20 cellular contexts compared by ENCODE assay signal in the genomic region with DNA sequence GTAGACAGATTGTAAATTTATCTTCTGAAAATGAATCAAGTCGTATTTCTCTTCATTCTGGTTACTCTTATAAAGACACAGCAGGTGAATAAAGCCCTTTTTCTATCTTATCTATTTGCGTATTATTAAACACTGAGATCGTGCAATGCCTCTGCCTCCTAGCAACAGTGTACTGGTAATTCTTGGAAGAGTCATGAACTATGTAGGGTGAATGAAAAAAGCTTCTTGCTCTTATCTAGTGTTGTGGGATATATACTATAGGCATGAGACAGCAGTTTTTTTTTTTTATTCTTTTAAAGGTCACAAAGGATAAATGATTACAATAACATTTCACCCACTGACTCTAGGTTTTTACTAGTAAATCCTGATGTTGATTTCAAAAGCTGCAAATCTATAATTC.
DNase-seq lines count a peak whose midpoint lies in the region; ATAC-seq, FAIRE-seq and TF ChIP-seq lines count a peak whose summit lies in the region.
"Had no signal": no experiment of that assay in that cellular context is flagged by ENCODE, and none has a peak within 500 bp of the region (broad histone marks: within the 10 kb centered on the region; RNA-seq: fewer than 3 reads in every experiment).

No MANE protein-coding gene starts in this region.

- TF ChIP-seq RAD21 in K562 (CRISPR knock-in tag; conservative IDR thresholded peaks at IDR 0.05 in 1 of 2, IDR thresholded peaks at IDR 0.05 in 1 of 2), result no peak

- H3K27ac Mint-ChIP-seq in activated T-helper 1 cell treated with anti-CD3 and anti-CD28 coated beads, Interleukin-12 subunit alpha, Interleukin-12 subunit beta, Interleukin-2, Interleukin-4 antibody, amounts not matched to agents 30 ng/mL and 10 ng/mL and 1 ng/mL, durations not matched to agents 14 hours and 24 hours and 36 hours, result no peak overlapping the region
- H3K27ac Mint-ChIP-seq: CD4-positive, alpha-beta memory T cell; H9 had no signal

- intact Hi-C loops in left ventricle myocardium superior (cut with micrococcal nuclease) (no loop called here), left cardiac atrium (cut with DNase I) (no loop called here), K562 (cut with micrococcal nuclease) (no loop called here)
- intact Hi-C loops in activated T-helper 1 cell treated with anti-CD3 and anti-CD28 coated beads, Interleukin-12 subunit alpha, Interleukin-12 subunit beta, Interleukin-2, Interleukin-4 antibody, amounts not matched to agents 30 ng/mL and 10 ng/mL and 1 ng/mL, durations not matched to agents 14 hours and 24 hours and 36 hours (cut with micrococcal nuclease), result no loop called here

- no peak overlapping the region for H3K27ac ChIP-seq in K562 (ENCODE audit: extremely low read depth, low read depth, low read length)
- H3K27ac ChIP-seq: 22Rv1, A549, C4-2B had no signal

- no peak overlapping the region for H3K4me2 ChIP-seq in K562 (ENCODE audit: insufficient read depth, low read length)
- H3K4me2 ChIP-seq: A549 had no signal

- TF ChIP-seq POLR2A in K562 (conservative IDR thresholded peaks at IDR 0.05), result no peak

- no peaks in the 10 kb centered on the region for H3K9me3 ChIP-seq in K562 (replicated peaks; ENCODE audit: control insufficient read depth, insufficient read depth, low read depth, low read length)
- H3K9me3 ChIP-seq: A549 had no signal

- no TSS peak for BruUV-seq in K562 (replicated peaks; lab: Mats Ljungman, UMichigan)

- H3K4me3 Mint-ChIP-seq in activated T-helper 1 cell treated with anti-CD3 and anti-CD28 coated beads, Interleukin-12 subunit alpha, Interleukin-12 subunit beta, Interleukin-2, Interleukin-4 antibody, amounts not matched to agents 30 ng/mL and 10 ng/mL and 1 ng/mL, durations not matched to agents 14 hours and 24 hours and 36 hours, result no peak overlapping the region
- H3K4me3 Mint-ChIP-seq: CD4-positive, alpha-beta memory T cell; H9 had no signal

- H3K36me3 ChIP-seq in K562 (ENCODE audit: control insufficient read depth, insufficient read depth, low read length), result no peaks in the 10 kb centered on the region

- ATAC-seq in left ventricle myocardium superior (peak; percentile 18), left cardiac atrium (no peak), K562 (peak; percentile 63), GM21723 (IDR thresholded peaks at IDR 0.05; ENCODE audit: unreplicated experiment) (no peak), HG03439 (IDR thresholded peaks at IDR 0.05; ENCODE audit: unreplicated experiment) (no peak)
- ATAC-seq: A549 had no signal

- no peak overlapping the region for H3K4me3 ChIP-seq in K562
- H3K4me3 ChIP-seq: A549 had no signal

- DNase-seq in left ventricle myocardium superior (no peak), left cardiac atrium (no peak), K562 (ENCODE audit: extremely low read depth in 1 of 4, low spot score in 3 of 4) (peak in 1 of 4 experiments; percentile 24), cortex of kidney (lab: John Stamatoyannopoulos, UW) (no peak)
- DNase-seq in activated T-helper 1 cell treated with anti-CD3 and anti-CD28 coated beads, Interleukin-12 subunit alpha, Interleukin-12 subunit beta, Interleukin-2, Interleukin-4 antibody, amounts not matched to agents 30 ng/mL and 10 ng/mL and 1 ng/mL, durations not matched to agents 14 hours and 24 hours and 36 hours (ENCODE audit: low spot score), result no peak
- DNase-seq: AML-193; CD4-positive, alpha-beta memory T cell; DMS153; DMS79; GDM1; H9 had no signal

- H3K9ac ChIP-seq in K562 (ENCODE audit: insufficient read depth in 1 of 2, low read depth in 2 of 2, low read length in 2 of 2), result no peak overlapping the region

- peaks cover 20% of the 10 kb centered on the region for H3K27me3 Mint-ChIP-seq in activated T-helper 1 cell treated with anti-CD3 and anti-CD28 coated beads, Interleukin-12 subunit alpha, Interleukin-12 subunit beta, Interleukin-2, Interleukin-4 antibody, amounts not matched to agents 30 ng/mL and 10 ng/mL and 1 ng/mL, durations not matched to agents 14 hours and 24 hours and 36 hours (ENCODE audit: insufficient read depth)

- in situ Hi-C loops in K562 (cut with MboI), result no loop called here

- TF ChIP-seq EP300 in K562 (IDR thresholded peaks at IDR 0.05; ENCODE audit: low read length), result no peak

- no peak for TF ChIP-seq CTCF in K562 (IDR thresholded peaks at IDR 0.05 in 2 of 3, conservative IDR thresholded peaks at IDR 0.05 in 1 of 3; ENCODE audit: insufficient read depth in 2 of 3, low read depth in 1 of 3, low read length in 3 of 3)

- no peaks in the 10 kb centered on the region for H3K9me3 Mint-ChIP-seq in activated T-helper 1 cell treated with anti-CD3 and anti-CD28 coated beads, Interleukin-12 subunit alpha, Interleukin-12 subunit beta, Interleukin-2, Interleukin-4 antibody, amounts not matched to agents 30 ng/mL and 10 ng/mL and 1 ng/mL, durations not matched to agents 14 hours and 24 hours and 36 hours
- H3K9me3 Mint-ChIP-seq: CD4-positive, alpha-beta memory T cell; H9 had no signal

- no peaks in the 10 kb centered on the region for H4K20me1 ChIP-seq in K562 (replicated peaks; ENCODE audit: control insufficient read depth, insufficient read depth, low read length)

- POLR2A ChIA-PET in K562 (lab: Yijun Ruan, JAX), result interaction anchor here (0.7 to 1.5 kb wide), 3 partner anchors 20 to 356 kb away, joined by 3 to 5 read pairs (median 4); partner anchors contain the start of gene AGPS

- FAIRE-seq in K562 (lab: Jason Lieb, UNC) (no peak), islet of Langerhans (lab: Jason Lieb, UNC) (peak; percentile 36)
- FAIRE-seq: A549, GM12892, GM18507, H1 had no signal

- no peaks in the 10 kb centered on the region for H3K79me2 ChIP-seq in K562 (ENCODE audit: control insufficient read depth, insufficient read depth, low read length)

- no peak overlapping the region for H2AFZ ChIP-seq in K562 (ENCODE audit: low read depth, low read length)

- peaks cover 0 to 16% of the 10 kb centered on the region in 2 experiments; a peak in 3 of 5 replicates for H3K4me1 ChIP-seq in K562 (replicated peaks in 1 of 2; ENCODE audit: control insufficient read depth in 2 of 2, insufficient read depth in 2 of 2, low read length in 2 of 2)
- H3K4me1 ChIP-seq: A549 had no signal

- 7% methylated on average over 3 of the region's 3 CpGs for WGBS in K562 (ENCODE audit: insufficient coverage, low coverage, missing lambda C conversion rate)

- no peaks in the 10 kb centered on the region for H3K36me3 Mint-ChIP-seq in activated T-helper 1 cell treated with anti-CD3 and anti-CD28 coated beads, Interleukin-12 subunit alpha, Interleukin-12 subunit beta, Interleukin-2, Interleukin-4 antibody, amounts not matched to agents 30 ng/mL and 10 ng/mL and 1 ng/mL, durations not matched to agents 14 hours and 24 hours and 36 hours (ENCODE audit: low read depth)
- H3K36me3 Mint-ChIP-seq: CD4-positive, alpha-beta memory T cell had no signal

- no peaks in the 10 kb centered on the region for H3K9me1 ChIP-seq in K562 (ENCODE audit: control insufficient read depth, insufficient read depth, low read length)

- H3K4me1 Mint-ChIP-seq in activated T-helper 1 cell treated with anti-CD3 and anti-CD28 coated beads, Interleukin-12 subunit alpha, Interleukin-12 subunit beta, Interleukin-2, Interleukin-4 antibody, amounts not matched to agents 30 ng/mL and 10 ng/mL and 1 ng/mL, durations not matched to agents 14 hours and 24 hours and 36 hours (ENCODE audit: low read depth), result no peaks in the 10 kb centered on the region
- H3K4me1 Mint-ChIP-seq: CD4-positive, alpha-beta memory T cell had no signal

- CTCF ChIA-PET in K562 (lab: Yijun Ruan, JAX; ENCODE audit: low intra/inter-chr PET ratio), result interaction anchor here (0.5 kb wide), 1 partner anchor 260 kb away, joined by 3 read pairs; no protein-coding TSS in a partner anchor

- H3K27me3 ChIP-seq in K562 (ENCODE audit: control insufficient read depth in 2 of 2, insufficient read depth in 2 of 2, low read length in 2 of 2), result no peaks in the 10 kb centered on the region

TF ChIP-seq in K562, 482 proteins besides CTCF, POLR2A, EP300 and RAD21 (continues in another document):
- TF ChIP-seq ZNF41 (CRISPR knock-in tag; conservative IDR thresholded peaks at IDR 0.05) (no peak), ZNF316 (IDR thresholded peaks at IDR 0.05) (peak; percentile 53), ZNF778 (CRISPR knock-in tag; IDR thresholded peaks at IDR 0.05) (no peak), ZNF23 (CRISPR knock-in tag; IDR thresholded peaks at IDR 0.05) (no peak), STAG1 (CRISPR knock-in tag; IDR thresholded peaks at IDR 0.05; ENCODE audit: borderline replicate concordance) (no peak), POLR3G (IDR thresholded peaks at IDR 0.05; ENCODE audit: extremely low read depth, insufficient read length, insufficient replicate concordance) (no peak), NUFIP1 (IDR thresholded peaks at IDR 0.05; ENCODE audit: partially characterized antibody) (no peak), CBX3 (IDR thresholded peaks at IDR 0.05; ENCODE audit: borderline replicate concordance in 1 of 2, low read length in 2 of 2) (no peak), GATAD2B (IDR thresholded peaks at IDR 0.05; ENCODE audit: borderline replicate concordance) (no peak), C11orf30 (IDR thresholded peaks at IDR 0.05; ENCODE audit: low read depth) (peak; percentile 52; the same call in 1 of the 2 replicates), SMAD3 (CRISPR knock-in tag; conservative IDR thresholded peaks at IDR 0.05) (no peak), TCF3 (CRISPR knock-in tag; IDR thresholded peaks at IDR 0.05) (no peak), POLR2H (tag; IDR thresholded peaks at IDR 0.05; ENCODE audit: low read depth) (peak; percentile 40; the same call in 1 of the 2 replicates), GATAD2A (IDR thresholded peaks at IDR 0.05) (0 out of 2 replicates have a peak, but pooled peaks have one; percentile 15), SRSF9 (IDR thresholded peaks at IDR 0.05; ENCODE audit: borderline replicate concordance, low read depth, low read length) (no peak), MYNN (IDR thresholded peaks at IDR 0.05) (no peak), MYNN (CRISPR knock-in tag; IDR thresholded peaks at IDR 0.05) (no peak)
- TF ChIP-seq, protein P1, sequence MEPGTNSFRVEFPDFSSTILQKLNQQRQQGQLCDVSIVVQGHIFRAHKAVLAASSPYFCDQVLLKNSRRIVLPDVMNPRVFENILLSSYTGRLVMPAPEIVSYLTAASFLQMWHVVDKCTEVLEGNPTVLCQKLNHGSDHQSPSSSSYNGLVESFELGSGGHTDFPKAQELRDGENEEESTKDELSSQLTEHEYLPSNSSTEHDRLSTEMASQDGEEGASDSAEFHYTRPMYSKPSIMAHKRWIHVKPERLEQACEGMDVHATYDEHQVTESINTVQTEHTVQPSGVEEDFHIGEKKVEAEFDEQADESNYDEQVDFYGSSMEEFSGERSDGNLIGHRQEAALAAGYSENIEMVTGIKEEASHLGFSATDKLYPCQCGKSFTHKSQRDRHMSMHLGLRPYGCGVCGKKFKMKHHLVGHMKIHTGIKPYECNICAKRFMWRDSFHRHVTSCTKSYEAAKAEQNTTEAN (CRISPR knock-in tag; IDR thresholded peaks at IDR 0.05), result no peak

Comparison
In these comparisons a context has a peak if more than half of its experiments do, and no peak if none do; other contexts are left out.
1. ATAC-seq: peak in left ventricle myocardium superior (single experiment) and K562 (single experiment); none in left cardiac atrium (0 of 2), GM21723 (single experiment) and HG03439 (single experiment).